ENCODE assay signal across 8 cellular contexts in genomic region chr7:73560035-73560835, GRCh38. TPM values are rescaled to one million over a fixed set of nuclear protein-coding genes. Genes with fewer than 3 reads are reported as not detected.
DNase-seq lines count a peak whose midpoint lies in the region; ATAC-seq and TF ChIP-seq lines count a peak whose summit lies in the region.

No MANE protein-coding gene starts in this region.

- no peak overlapping the region for H3K4me3 Mint-ChIP-seq in activated naive CD8-positive, alpha-beta T cell treated with anti-CD3 and anti-CD28 coated beads for 36 hours
- H3K4me3 Mint-ChIP-seq in activated naive CD8-positive, alpha-beta T cell treated with anti-CD3 and anti-CD28 coated beads, Interleukin-2, amount 50 U/mL, for 24 hours: no peak overlapping the region
- H3K4me3 Mint-ChIP-seq in stimulated activated memory B cell treated with anti-CD40 and anti-IgM and Interleukin-4, amounts not matched to agents 10 μg/mL and 1 μg/mL and 100 μg/mL, for 72 hours: no peak overlapping the region
- H3K4me3 Mint-ChIP-seq in T-helper 17 cell: no peak overlapping the region
- no peak overlapping the region for H3K4me3 Mint-ChIP-seq in natural killer cell treated with Interleukin-12 subunit alpha and Interleukin-12 subunit beta and Interleukin-15 and Interleukin-18, amount 100 ng/mL, for 72 hours

- peaks cover 4% of the 10 kb centered on the region for H3K27me3 Mint-ChIP-seq in activated naive CD8-positive, alpha-beta T cell treated with anti-CD3 and anti-CD28 coated beads for 36 hours
- H3K27me3 Mint-ChIP-seq in activated naive CD8-positive, alpha-beta T cell treated with anti-CD3 and anti-CD28 coated beads, Interleukin-2, amount 50 U/mL, for 24 hours: no peaks in the 10 kb centered on the region
- H3K27me3 Mint-ChIP-seq in stimulated activated memory B cell treated with anti-CD40 and anti-IgM and Interleukin-4, amounts not matched to agents 10 μg/mL and 1 μg/mL and 100 μg/mL, for 72 hours: no peaks in the 10 kb centered on the region
- H3K27me3 Mint-ChIP-seq in T-helper 17 cell: no peaks in the 10 kb centered on the region
- H3K27me3 Mint-ChIP-seq in natural killer cell treated with Interleukin-12 subunit alpha and Interleukin-12 subunit beta and Interleukin-15 and Interleukin-18, amount 100 ng/mL, for 72 hours: no peaks in the 10 kb centered on the region

- H3K9me3 ChIP-seq in T-helper 17 cell (ENCODE audit: control insufficient read depth, low read length, poor library complexity, severe bottlenecking): no peaks in the 10 kb centered on the region

- no peak overlapping the region for H3K27ac Mint-ChIP-seq in activated naive CD8-positive, alpha-beta T cell treated with anti-CD3 and anti-CD28 coated beads for 36 hours
- no peak overlapping the region for H3K27ac Mint-ChIP-seq in activated naive CD8-positive, alpha-beta T cell treated with anti-CD3 and anti-CD28 coated beads, Interleukin-2, amount 50 U/mL, for 24 hours
- H3K27ac Mint-ChIP-seq in stimulated activated memory B cell treated with anti-CD40 and anti-IgM and Interleukin-4, amounts not matched to agents 10 μg/mL and 1 μg/mL and 100 μg/mL, for 72 hours: peak overlapping the region; percentile 62
- H3K27ac Mint-ChIP-seq in T-helper 17 cell: no peak overlapping the region
- H3K27ac Mint-ChIP-seq in natural killer cell treated with Interleukin-12 subunit alpha and Interleukin-12 subunit beta and Interleukin-15 and Interleukin-18, amount 100 ng/mL, for 72 hours: no peak overlapping the region

- peaks cover 29% of the 10 kb centered on the region for H3K4me1 Mint-ChIP-seq in activated naive CD8-positive, alpha-beta T cell treated with anti-CD3 and anti-CD28 coated beads for 36 hours
- H3K4me1 Mint-ChIP-seq in activated naive CD8-positive, alpha-beta T cell treated with anti-CD3 and anti-CD28 coated beads, Interleukin-2, amount 50 U/mL, for 24 hours: peaks cover 31% of the 10 kb centered on the region
- peaks cover 32% of the 10 kb centered on the region for H3K4me1 Mint-ChIP-seq in stimulated activated memory B cell treated with anti-CD40 and anti-IgM and Interleukin-4, amounts not matched to agents 10 μg/mL and 1 μg/mL and 100 μg/mL, for 72 hours
- H3K4me1 Mint-ChIP-seq in T-helper 17 cell: peaks cover 16% of the 10 kb centered on the region
- peaks cover 14 to 15% of the 10 kb centered on the region in 2 donors for H3K4me1 Mint-ChIP-seq in natural killer cell treated with Interleukin-12 subunit alpha and Interleukin-12 subunit beta and Interleukin-15 and Interleukin-18, amount 100 ng/mL, for 72 hours (ENCODE audit: low read depth in 2 of 2)

- ATAC-seq in activated naive CD8-positive, alpha-beta T cell treated with anti-CD3 and anti-CD28 coated beads, Interleukin-2, amount 50 U/mL, for 24 hours: no peak
- no peak for ATAC-seq in stimulated activated memory B cell treated with anti-CD40 and anti-IgM and Interleukin-4, amounts not matched to agents 10 μg/mL and 1 μg/mL and 100 μg/mL, for 72 hours
- ATAC-seq in T-helper 17 cell: no peak
- ATAC-seq in GM19463 (IDR thresholded peaks at IDR 0.05; ENCODE audit: unreplicated experiment): no peak
- no peak for ATAC-seq in natural killer cell treated with Interleukin-12 subunit alpha and Interleukin-12 subunit beta and Interleukin-15 and Interleukin-18, amount 100 ng/mL, for 72 hours

- no peak for TF ChIP-seq CTCF in choroid plexus epithelial cell (conservative IDR thresholded peaks at IDR 0.05; ENCODE audit: low read depth, low read length)

- peak; percentile 24 for DNase-seq in activated naive CD8-positive, alpha-beta T cell treated with anti-CD3 and anti-CD28 coated beads for 36 hours
- DNase-seq in activated naive CD8-positive, alpha-beta T cell treated with anti-CD3 and anti-CD28 coated beads, Interleukin-2, amount 50 U/mL, for 24 hours: no peak
- peak; percentile 71 for DNase-seq in NCI-H226
- DNase-seq in choroid plexus epithelial cell (ENCODE audit: low read depth): peak; percentile 93
- no peak for DNase-seq in T-helper 17 cell
- DNase-seq in natural killer cell treated with Interleukin-12 subunit alpha and Interleukin-12 subunit beta and Interleukin-15 and Interleukin-18, amount 100 ng/mL, for 72 hours (ENCODE audit: low spot score): no peak

- no peak overlapping the region for H3K4me3 ChIP-seq in choroid plexus epithelial cell (ENCODE audit: low read depth, low read length)

- H3K9me3 Mint-ChIP-seq in activated naive CD8-positive, alpha-beta T cell treated with anti-CD3 and anti-CD28 coated beads for 36 hours: no peaks in the 10 kb centered on the region
- H3K9me3 Mint-ChIP-seq in activated naive CD8-positive, alpha-beta T cell treated with anti-CD3 and anti-CD28 coated beads, Interleukin-2, amount 50 U/mL, for 24 hours: no peaks in the 10 kb centered on the region
- no peaks in the 10 kb centered on the region for H3K9me3 Mint-ChIP-seq in stimulated activated memory B cell treated with anti-CD40 and anti-IgM and Interleukin-4, amounts not matched to agents 10 μg/mL and 1 μg/mL and 100 μg/mL, for 72 hours
- no peaks in the 10 kb centered on the region for H3K9me3 Mint-ChIP-seq in natural killer cell treated with Interleukin-12 subunit alpha and Interleukin-12 subunit beta and Interleukin-15 and Interleukin-18, amount 100 ng/mL, for 72 hours

- H3K36me3 Mint-ChIP-seq in activated naive CD8-positive, alpha-beta T cell treated with anti-CD3 and anti-CD28 coated beads for 36 hours: peaks cover 2% of the 10 kb centered on the region
- peaks cover 7% of the 10 kb centered on the region for H3K36me3 Mint-ChIP-seq in activated naive CD8-positive, alpha-beta T cell treated with anti-CD3 and anti-CD28 coated beads, Interleukin-2, amount 50 U/mL, for 24 hours (ENCODE audit: low read depth)
- no peaks in the 10 kb centered on the region for H3K36me3 Mint-ChIP-seq in stimulated activated memory B cell treated with anti-CD40 and anti-IgM and Interleukin-4, amounts not matched to agents 10 μg/mL and 1 μg/mL and 100 μg/mL, for 72 hours
- H3K36me3 Mint-ChIP-seq in T-helper 17 cell (ENCODE audit: low read depth): no peaks in the 10 kb centered on the region
- peaks cover 5% of the 10 kb centered on the region for H3K36me3 Mint-ChIP-seq in natural killer cell treated with Interleukin-12 subunit alpha and Interleukin-12 subunit beta and Interleukin-15 and Interleukin-18, amount 100 ng/mL, for 72 hours

RNA-seq across cellular contexts. Expression of gene BCL7B, which starts 2.7 kb away (rescaled TPM):
- total RNA-seq in activated naive CD8-positive, alpha-beta T cell treated with anti-CD3 and anti-CD28 coated beads for 36 hours: 10 to 100 TPM; 65.6 to 66.2 TPM
- 100 to 1,000 TPM; 112 to 116 TPM for total RNA-seq in T-helper 17 cell
- 10 to 100 TPM; 78.7 to 83.7 TPM for total RNA-seq in natural killer cell treated with Interleukin-12 subunit alpha and Interleukin-12 subunit beta and Interleukin-15 and Interleukin-18, amount 100 ng/mL, for 72 hours

RNA-seq across cellular contexts. Expression of gene TBL2, which starts 18.1 kb away (rescaled TPM):
- 10 to 100 TPM; 30.4 to 32.2 TPM for total RNA-seq in activated naive CD8-positive, alpha-beta T cell treated with anti-CD3 and anti-CD28 coated beads for 36 hours
- 10 to 100 TPM; 15.3 to 22.9 TPM for total RNA-seq in T-helper 17 cell
- 10 to 100 TPM; 30.7 to 36.6 TPM for total RNA-seq in natural killer cell treated with Interleukin-12 subunit alpha and Interleukin-12 subunit beta and Interleukin-15 and Interleukin-18, amount 100 ng/mL, for 72 hours

RNA-seq across cellular contexts. Expression of gene BAZ1B, which starts 38.1 kb away (rescaled TPM):
- total RNA-seq in activated naive CD8-positive, alpha-beta T cell treated with anti-CD3 and anti-CD28 coated beads for 36 hours: 100 to 1,000 TPM; 107 to 108 TPM
- total RNA-seq in T-helper 17 cell: 10 to 100 TPM; 51.2 to 52.6 TPM
- total RNA-seq in natural killer cell treated with Interleukin-12 subunit alpha and Interleukin-12 subunit beta and Interleukin-15 and Interleukin-18, amount 100 ng/mL, for 72 hours: 100 to 1,000 TPM in 1 of 2 donors, 10 to 100 TPM in 1; 79.0 to 132 TPM

Comparison
In these comparisons a context has a peak if more than half of its experiments do, and no peak if none do; other contexts are left out.
1. DNase-seq: peak in activated naive CD8-positive, alpha-beta T cell treated with anti-CD3 and anti-CD28 coated beads for 36 hours (single experiment), NCI-H226 (single experiment) and choroid plexus epithelial cell (single experiment); none in activated naive CD8-positive, alpha-beta T cell treated with anti-CD3 and anti-CD28 coated beads, Interleukin-2, amount 50 U/mL, for 24 hours (single experiment), T-helper 17 cell (0 of 3) and natural killer cell treated with Interleukin-12 subunit alpha and Interleukin-12 subunit beta and Interleukin-15 and Interleukin-18, amount 100 ng/mL, for 72 hours (single experiment).